ENCODE assay signal across 12 cellular contexts in genomic region chr9:78932849-78933627, GRCh38.
A peak's percentile ranks its signal among the peaks of the same experiment; 100 is the strongest.
DNase-seq lines count a peak whose midpoint lies in the region; ATAC-seq and TF ChIP-seq lines count a peak whose summit lies in the region.
"Had no signal": no experiment of that assay in that cellular context is flagged by ENCODE, and none has a peak within 500 bp of the region (broad histone marks: within the 10 kb centered on the region; RNA-seq: fewer than 3 reads in every experiment).

No MANE protein-coding gene starts in this region.

- no peak for ATAC-seq in HG02840 (IDR thresholded peaks at IDR 0.05; ENCODE audit: low FRiP score, unreplicated experiment)
- no peak for ATAC-seq in activated T-cell treated with anti-CD3 and anti-CD28 coated beads, Interleukin-2, amount 50 U/mL, for 4 hours

- H3K9me3 Mint-ChIP-seq in activated T-cell treated with anti-CD3 and anti-CD28 coated beads, Interleukin-2, amount 50 U/mL, for 4 hours: no peaks in the 10 kb centered on the region
- H3K9me3 Mint-ChIP-seq: activated T-helper 1 cell treated with anti-CD3 and anti-CD28 coated beads, Interleukin-12 subunit alpha, Interleukin-12 subunit beta, Interleukin-2, Interleukin-4 antibody, amounts not matched to agents 30 ng/mL and 10 ng/mL and 1 ng/mL, durations not matched to agents 14 hours and 24 hours and 36 hours had no signal

- H3K4me3 Mint-ChIP-seq in activated T-cell treated with anti-CD3 and anti-CD28 coated beads, Interleukin-2, amount 50 U/mL, for 4 hours: no peak overlapping the region
- H3K4me3 Mint-ChIP-seq: activated T-helper 1 cell treated with anti-CD3 and anti-CD28 coated beads, Interleukin-12 subunit alpha, Interleukin-12 subunit beta, Interleukin-2, Interleukin-4 antibody, amounts not matched to agents 30 ng/mL and 10 ng/mL and 1 ng/mL, durations not matched to agents 14 hours and 24 hours and 36 hours; nephron had no signal

- peak; percentile 94 for DNase-seq in ELR (ENCODE audit: low read depth)
- peak; percentile 22 for DNase-seq in NCI-H69 (lab: John Stamatoyannopoulos, UW)
- peak; percentile 13 for DNase-seq in epithelial cell of proximal tubule (ENCODE audit: low read depth)
- DNase-seq in pulmonary artery endothelial cell (ENCODE audit: low read depth, low spot score): peak; percentile 35
- no peak for DNase-seq in NCI-H524 (lab: John Stamatoyannopoulos, UW)
- no peak for DNase-seq in activated T-cell treated with anti-CD3 and anti-CD28 coated beads, Interleukin-2, amount 50 U/mL, for 4 hours
- DNase-seq: activated CD4-positive, alpha-beta T cell treated with anti-CD3 and anti-CD28 coated beads for 1 hour; Caco-2 had no signal

- no peaks in the 10 kb centered on the region for H3K27me3 Mint-ChIP-seq in activated T-cell treated with anti-CD3 and anti-CD28 coated beads, Interleukin-2, amount 50 U/mL, for 4 hours (ENCODE audit: low read depth)

- TF ChIP-seq CTCF in epithelial cell of proximal tubule (conservative IDR thresholded peaks at IDR 0.05; ENCODE audit: low read depth, low read length): no peak

- H3K4me3 ChIP-seq in epithelial cell of proximal tubule (ENCODE audit: low read depth, low read length): no peak overlapping the region
- H3K4me3 ChIP-seq: skin epidermis had no signal

- H3K4me1 Mint-ChIP-seq in activated T-cell treated with anti-CD3 and anti-CD28 coated beads, Interleukin-2, amount 50 U/mL, for 4 hours (ENCODE audit: low read depth): no peaks in the 10 kb centered on the region

- H3K36me3 Mint-ChIP-seq in activated T-cell treated with anti-CD3 and anti-CD28 coated beads, Interleukin-2, amount 50 U/mL, for 4 hours (ENCODE audit: insufficient read depth): no peaks in the 10 kb centered on the region

Comparison
In these comparisons a context has a peak if more than half of its experiments do, and no peak if none do; other contexts are left out.
1. DNase-seq: peak in ELR (single experiment), NCI-H69 (single experiment), epithelial cell of proximal tubule (single experiment) and pulmonary artery endothelial cell (single experiment); none in NCI-H524 (0 of 2) and activated T-cell treated with anti-CD3 and anti-CD28 coated beads, Interleukin-2, amount 50 U/mL, for 4 hours (single experiment).